Comparison of ENCODE assay signal across 19 cellular contexts in the genomic region with DNA sequence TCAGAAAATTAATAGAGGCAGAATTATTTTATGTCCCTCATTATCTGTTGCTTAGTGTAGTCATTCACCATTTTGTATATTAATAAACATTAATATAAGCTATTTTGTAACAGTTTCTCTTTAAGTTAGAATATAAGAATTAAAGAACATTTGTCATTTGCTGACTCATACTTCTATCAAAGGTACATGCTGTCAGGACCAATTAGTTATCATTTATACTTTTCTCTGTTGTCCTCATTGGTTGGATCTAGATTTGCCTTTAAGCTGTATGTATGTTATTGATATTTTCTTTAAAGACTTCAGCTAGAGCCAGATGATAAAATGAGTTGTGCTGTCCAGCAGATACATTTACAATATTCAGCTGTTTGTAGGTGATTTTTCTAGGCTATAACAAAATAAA.
DNase-seq lines count a peak whose midpoint lies in the region; ATAC-seq, FAIRE-seq and TF ChIP-seq lines count a peak whose summit lies in the region.
"Had no signal": no experiment of that assay in that cellular context is flagged by ENCODE, and none has a peak within 500 bp of the region (broad histone marks: within the 10 kb centered on the region; RNA-seq: fewer than 3 reads in every experiment).

No MANE protein-coding gene starts in this region.

- POLR2A ChIA-PET in HEK293T (lab: Yijun Ruan, JAX), result no interaction called here

- TF ChIP-seq POLR2A in sigmoid colon (IDR thresholded peaks at IDR 0.05), result no peak

- TF ChIP-seq CTCF in D721Med (IDR thresholded peaks at IDR 0.05; ENCODE audit: insufficient read depth, missing control alignments) (no peak), epithelial cell of esophagus (IDR thresholded peaks at IDR 0.05; ENCODE audit: insufficient read depth, low read depth, low read length, missing control alignments) (no peak), sigmoid colon (IDR thresholded peaks at IDR 0.05) (no peak)

- no peaks in the 10 kb centered on the region for H3K36me3 ChIP-seq in sigmoid colon
- H3K36me3 ChIP-seq: BLaER1 had no signal

- no peak for ATAC-seq in GM18873 (IDR thresholded peaks at IDR 0.05; ENCODE audit: low FRiP score, unreplicated experiment)
- ATAC-seq: CD8-positive, alpha-beta T cell; GM12878; GM23338; HCT116 had no signal

- H3K4me3 ChIP-seq in epithelial cell of esophagus (ENCODE audit: low read length) (no peak overlapping the region), sigmoid colon (no peak overlapping the region)
- H3K4me3 ChIP-seq: BLaER1, GM12878, GM23338 had no signal

- no peaks in the 10 kb centered on the region for H3K9me3 ChIP-seq in sigmoid colon
- H3K9me3 ChIP-seq: BLaER1, Caco-2 had no signal

- TF ChIP-seq EP300 in sigmoid colon (IDR thresholded peaks at IDR 0.05), result no peak

- CTCF ChIA-PET in HEK293T (lab: Yijun Ruan, JAX), result no interaction called here

- FAIRE-seq in D721Med (lab: Jason Lieb, UNC) (peak; percentile 61), RCC 7860 (lab: Jason Lieb, UNC) (peak; percentile 25)
- FAIRE-seq: GM12878 had no signal

- no peak for DNase-seq in D721Med (ENCODE audit: insufficient read length, low spot score)
- DNase-seq in HEK293T (ENCODE audit: extremely low spot score), result no peak
- DNase-seq in RCC 7860 (ENCODE audit: low spot score), result no peak
- peak; percentile 3 for DNase-seq in epithelial cell of esophagus (ENCODE audit: low read depth)
- no peak for DNase-seq in kidney glomerular epithelial cell (lab: John Stamatoyannopoulos, UW)
- no peak for DNase-seq in sigmoid colon
- DNase-seq: Caco-2; CD4-positive, CD25-positive, alpha-beta regulatory T cell; CD8-positive, alpha-beta T cell; DMS 273 treated with DMSO at 0.1 percent for 48 hours; EL; GDM1; H9 had no signal

- intact Hi-C loops in sigmoid colon (cut with DNase I), result no loop called here

- H3K4me1 ChIP-seq in sigmoid colon, result no peaks in the 10 kb centered on the region
- H3K4me1 ChIP-seq: BLaER1, Caco-2 had no signal

- no peak overlapping the region for H3K27ac ChIP-seq in sigmoid colon
- H3K27ac ChIP-seq: BLaER1, C4-2B had no signal

- no peaks in the 10 kb centered on the region for H3K27me3 ChIP-seq in sigmoid colon
- H3K27me3 ChIP-seq: BLaER1 had no signal

TF ChIP-seq in HEK293T, 16 proteins besides CTCF, POLR2A, EP300 and RAD21:
- TF ChIP-seq, protein P1, sequence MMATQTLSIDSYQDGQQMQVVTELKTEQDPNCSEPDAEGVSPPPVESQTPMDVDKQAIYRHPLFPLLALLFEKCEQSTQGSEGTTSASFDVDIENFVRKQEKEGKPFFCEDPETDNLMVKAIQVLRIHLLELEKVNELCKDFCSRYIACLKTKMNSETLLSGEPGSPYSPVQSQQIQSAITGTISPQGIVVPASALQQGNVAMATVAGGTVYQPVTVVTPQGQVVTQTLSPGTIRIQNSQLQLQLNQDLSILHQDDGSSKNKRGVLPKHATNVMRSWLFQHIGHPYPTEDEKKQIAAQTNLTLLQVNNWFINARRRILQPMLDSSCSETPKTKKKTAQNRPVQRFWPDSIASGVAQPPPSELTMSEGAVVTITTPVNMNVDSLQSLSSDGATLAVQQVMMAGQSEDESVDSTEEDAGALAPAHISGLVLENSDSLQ (IDR thresholded peaks at IDR 0.05), result peak; percentile 10; the same call in 1 of the 2 replicates
- TF ChIP-seq SUZ12 (IDR thresholded peaks at IDR 0.05), result no peak
